ENCODE assay signal across 9 cellular contexts in the genomic region with DNA sequence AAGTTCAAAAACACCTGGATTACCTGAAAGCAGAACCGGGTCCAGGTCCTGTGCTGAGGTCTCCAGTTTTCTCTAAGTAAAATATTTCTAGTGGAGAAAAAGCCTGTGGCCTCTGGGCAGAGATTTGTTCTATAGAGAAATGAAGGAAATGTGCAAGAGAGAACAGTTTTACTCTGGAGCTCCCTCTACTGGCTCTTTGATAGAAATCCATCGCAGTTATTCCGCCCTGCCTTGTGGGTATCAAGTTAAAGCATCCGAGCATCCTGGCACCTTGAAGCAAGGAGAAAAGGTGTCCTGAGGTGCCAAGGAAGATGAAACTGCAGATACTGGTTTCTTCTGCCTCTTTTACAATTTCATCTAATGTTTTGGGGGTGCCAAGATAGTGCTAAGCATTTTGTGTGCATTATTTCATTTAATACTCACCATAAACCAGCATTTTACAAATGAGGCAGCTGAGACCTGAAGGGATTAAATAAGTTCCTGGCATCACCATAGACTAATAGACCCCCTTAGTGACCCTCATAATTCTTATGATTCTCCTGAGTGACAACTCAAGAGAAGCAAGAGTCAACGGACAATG.
DNase-seq lines count a peak whose midpoint lies in the region; ATAC-seq, FAIRE-seq and TF ChIP-seq lines count a peak whose summit lies in the region.
"Had no signal": no experiment of that assay in that cellular context is flagged by ENCODE, and none has a peak within 500 bp of the region (broad histone marks: within the 10 kb centered on the region; RNA-seq: fewer than 3 reads in every experiment).

No MANE protein-coding gene starts in this region.

- CTCF ChIA-PET in HEK293T (lab: Yijun Ruan, JAX) = interaction anchor here (0.5 to 1.7 kb wide), 12 partner anchors 9 to 284 kb away, joined by 3 to 17 read pairs (median 3); no protein-coding TSS in a partner anchor
- CTCF ChIA-PET in activated CD8-positive, alpha-beta T cell treated with anti-CD3 and anti-CD28 coated beads for 36 hours (lab: Charles Lee) = interaction anchor here (0.6 to 2.5 kb wide), 21 partner anchors 8 to 284 kb away, joined by 3 to 20 read pairs (median 4); no protein-coding TSS in a partner anchor

- no peaks in the 10 kb centered on the region for H3K4me1 Mint-ChIP-seq in activated CD8-positive, alpha-beta T cell treated with anti-CD3 and anti-CD28 coated beads for 36 hours (ENCODE audit: low read depth)
- H3K4me1 Mint-ChIP-seq: naive B cell had no signal

- ATAC-seq in activated CD8-positive, alpha-beta T cell treated with anti-CD3 and anti-CD28 coated beads for 36 hours = peak; percentile 66

- POLR2A ChIA-PET in HEK293T (lab: Yijun Ruan, JAX) = interaction anchor here (1.0 kb wide), 1 partner anchor 9 kb away, joined by 4 read pairs; no protein-coding TSS in a partner anchor
- POLR2A ChIA-PET in activated CD8-positive, alpha-beta T cell treated with anti-CD3 and anti-CD28 coated beads for 36 hours (lab: Charles Lee) = interaction anchor here (1.0 kb wide), 1 partner anchor 19 kb away, joined by 3 read pairs; no protein-coding TSS in a partner anchor

- H3K27me3 Mint-ChIP-seq in activated CD8-positive, alpha-beta T cell treated with anti-CD3 and anti-CD28 coated beads for 36 hours = peaks cover 42% of the 10 kb centered on the region

- no peak overlapping the region for H3K27ac Mint-ChIP-seq in activated CD8-positive, alpha-beta T cell treated with anti-CD3 and anti-CD28 coated beads for 36 hours
- H3K27ac Mint-ChIP-seq: naive B cell had no signal

- H3K9me3 Mint-ChIP-seq in activated CD8-positive, alpha-beta T cell treated with anti-CD3 and anti-CD28 coated beads for 36 hours = no peaks in the 10 kb centered on the region

- DNase-seq in EL (peak; percentile 46), HEK293T (ENCODE audit: extremely low spot score) (peak; percentile 64), NCI-H1930 (lab: John Stamatoyannopoulos, UW) (peak; percentile 33 to 42), urothelium cell line (ENCODE audit: low spot score) (peak; percentile 61), mucosa of gallbladder (ENCODE audit: low spot score) (no peak)
- no peak for DNase-seq in activated CD8-positive, alpha-beta T cell treated with anti-CD3 and anti-CD28 coated beads for 36 hours
- no peak for DNase-seq in activated CD4-positive, CD25-positive, alpha-beta regulatory T cell treated with anti-CD3 and anti-CD28 coated beads, Interleukin-2, amount 50 U/mL, for 72 hours
- DNase-seq: naive B cell had no signal

- TF ChIP-seq CTCF in activated CD8-positive, alpha-beta T cell treated with anti-CD3 and anti-CD28 coated beads for 36 hours (IDR thresholded peaks at IDR 0.05) = peak; percentile 76

- no peaks in the 10 kb centered on the region for H3K36me3 Mint-ChIP-seq in activated CD8-positive, alpha-beta T cell treated with anti-CD3 and anti-CD28 coated beads for 36 hours (ENCODE audit: low read depth)
- H3K36me3 Mint-ChIP-seq: naive B cell had no signal

- FAIRE-seq in islet of Langerhans (lab: Jason Lieb, UNC) (peak; percentile 94), urothelium cell line (lab: Jason Lieb, UNC) (no peak)

- intact Hi-C loops in activated CD8-positive, alpha-beta T cell treated with anti-CD3 and anti-CD28 coated beads for 36 hours (cut with micrococcal nuclease) = no loop called here

- H3K4me3 Mint-ChIP-seq in activated CD8-positive, alpha-beta T cell treated with anti-CD3 and anti-CD28 coated beads for 36 hours = no peak overlapping the region
- H3K4me3 Mint-ChIP-seq: naive B cell had no signal

TF ChIP-seq in HEK293T, 16 proteins besides CTCF, POLR2A, EP300 and RAD21:
- TF ChIP-seq SP1 (IDR thresholded peaks at IDR 0.05) (no peak), SUZ12 (IDR thresholded peaks at IDR 0.05) (no peak), HDGF (IDR thresholded peaks at IDR 0.05; ENCODE audit: borderline replicate concordance) (no peak), FOXA1 (IDR thresholded peaks at IDR 0.05) (no peak), ARNT (IDR thresholded peaks at IDR 0.05) (no peak), LEF1 (IDR thresholded peaks at IDR 0.05; ENCODE audit: borderline replicate concordance) (no peak), BHLHE40 (IDR thresholded peaks at IDR 0.05; ENCODE audit: borderline replicate concordance) (no peak), CTBP1 (IDR thresholded peaks at IDR 0.05; ENCODE audit: borderline replicate concordance) (no peak), ELF4 (IDR thresholded peaks at IDR 0.05) (no peak), NFRKB (IDR thresholded peaks at IDR 0.05) (no peak), FOXM1 (IDR thresholded peaks at IDR 0.05; ENCODE audit: borderline replicate concordance) (no peak), FOXK2 (IDR thresholded peaks at IDR 0.05) (no peak), L3MBTL2 (conservative IDR thresholded peaks at IDR 0.05) (no peak), TARDBP (IDR thresholded peaks at IDR 0.05) (no peak), ZNF384 (IDR thresholded peaks at IDR 0.05) (no peak), PKNOX1 (IDR thresholded peaks at IDR 0.05) (no peak)

Comparison
In these comparisons a context has a peak if more than half of its experiments do, and no peak if none do; other contexts are left out.
1. DNase-seq: peak in EL (single experiment), HEK293T (single experiment), NCI-H1930 (2 of 2) and urothelium cell line (single experiment); none in activated CD8-positive, alpha-beta T cell treated with anti-CD3 and anti-CD28 coated beads for 36 hours (single experiment), mucosa of gallbladder (single experiment) and activated CD4-positive, CD25-positive, alpha-beta regulatory T cell treated with anti-CD3 and anti-CD28 coated beads, Interleukin-2, amount 50 U/mL, for 72 hours (single experiment).